ENCODE assay signal across 16 cellular contexts in the genomic region with DNA sequence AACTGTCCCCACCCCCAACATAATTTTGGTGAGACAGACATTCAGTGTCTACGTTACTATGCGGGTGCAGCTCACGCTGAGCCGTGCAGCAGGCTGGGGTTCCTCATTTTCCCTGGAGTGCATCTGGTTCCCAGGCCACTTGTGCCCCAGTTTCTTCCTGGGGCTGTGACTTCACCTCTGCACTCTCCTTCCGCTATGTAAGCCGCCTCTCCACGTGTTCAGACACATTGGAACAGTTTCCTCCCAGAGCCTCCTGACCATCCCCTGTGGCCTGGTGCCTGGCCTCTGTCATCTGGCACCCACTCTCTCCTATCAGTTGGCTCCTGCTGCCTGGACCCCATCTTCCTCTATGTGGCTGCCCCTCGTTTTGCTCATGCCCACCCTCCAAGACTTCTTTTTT. TPM values are rescaled to one million over a fixed set of nuclear protein-coding genes. Genes with fewer than 3 reads are reported as not detected.
"Had no signal": no experiment of that assay in that cellular context is flagged by ENCODE, and none has a peak within 500 bp of the region (broad histone marks: within the 10 kb centered on the region; RNA-seq: fewer than 3 reads in every experiment).

No MANE protein-coding gene starts in this region.

- H3K27me3 ChIP-seq: suprapubic skin, upper lobe of left lung had no signal

- H3K9me3 Mint-ChIP-seq: activated naive CD4-positive, alpha-beta T cell treated with anti-CD3 and anti-CD28 coated beads, Interleukin-2, amount 50 U/mL, for 24 hours; activated T-cell treated with anti-CD3 and anti-CD28 coated beads, Interleukin-2, amount 50 U/mL, for 24 hours; dendritic cell treated with granulocyte-macrophage colony-stimulating factor and Interleukin-4, amounts not matched to agents 40 ng/mL and 50 ng/mL, for 4 days; effector memory CD8-positive, alpha-beta T cell; T-helper 1 cell treated with Interleukin-12 subunit alpha and Interleukin-12 subunit beta and Interleukin-4 antibody, amounts not matched to agents 30 μg/mL and 1 μg/mL, for 36 hours had no signal

- H3K36me3 Mint-ChIP-seq: activated naive CD4-positive, alpha-beta T cell treated with anti-CD3 and anti-CD28 coated beads, Interleukin-2, amount 50 U/mL, for 24 hours; naive thymus-derived CD4-positive, alpha-beta T cell had no signal

- H3K4me1 Mint-ChIP-seq: activated naive CD4-positive, alpha-beta T cell treated with anti-CD3 and anti-CD28 coated beads, Interleukin-2, amount 50 U/mL, for 24 hours had no signal

- H3K4me3 ChIP-seq: spleen, suprapubic skin, upper lobe of left lung had no signal

- H3K9me3 ChIP-seq: spleen, suprapubic skin, upper lobe of left lung had no signal

- H3K27me3 Mint-ChIP-seq: activated naive CD4-positive, alpha-beta T cell treated with anti-CD3 and anti-CD28 coated beads, Interleukin-2, amount 50 U/mL, for 24 hours had no signal

- FAIRE-seq: TTC549 had no signal

- H3K36me3 ChIP-seq: spleen, suprapubic skin, upper lobe of left lung had no signal

- H3K4me3 Mint-ChIP-seq: activated naive CD4-positive, alpha-beta T cell treated with anti-CD3 and anti-CD28 coated beads, Interleukin-2, amount 50 U/mL, for 24 hours; activated T-cell treated with anti-CD3 and anti-CD28 coated beads, Interleukin-2, amount 50 U/mL, for 24 hours; dendritic cell treated with granulocyte-macrophage colony-stimulating factor and Interleukin-4, amounts not matched to agents 40 ng/mL and 50 ng/mL, for 4 days; effector memory CD8-positive, alpha-beta T cell; naive thymus-derived CD4-positive, alpha-beta T cell; T-helper 1 cell treated with Interleukin-12 subunit alpha and Interleukin-12 subunit beta and Interleukin-4 antibody, amounts not matched to agents 30 μg/mL and 1 μg/mL, for 36 hours had no signal

- DNase-seq: activated CD4-positive, alpha-beta T cell treated with anti-CD3 and anti-CD28 coated beads, Interleukin-2, amount 50 U/mL, for 4 hours; activated effector memory CD4-positive, alpha-beta T cell treated with Interleukin-2 at 50 U/mL for 16 hours; activated T-cell treated with anti-CD3 and anti-CD28 coated beads, Interleukin-2, amount 50 U/mL, for 24 hours; effector memory CD8-positive, alpha-beta T cell; hypothalamus; naive thymus-derived CD4-positive, alpha-beta T cell; nucleus accumbens; spleen; stimulated activated naive CD4-positive, alpha-beta T cell treated with Interleukin-2 at 50 U/mL for 16 hours had no signal

- H3K27ac Mint-ChIP-seq: activated naive CD4-positive, alpha-beta T cell treated with anti-CD3 and anti-CD28 coated beads, Interleukin-2, amount 50 U/mL, for 24 hours; activated T-cell treated with anti-CD3 and anti-CD28 coated beads, Interleukin-2, amount 50 U/mL, for 24 hours; dendritic cell treated with granulocyte-macrophage colony-stimulating factor and Interleukin-4, amounts not matched to agents 40 ng/mL and 50 ng/mL, for 4 days; effector memory CD8-positive, alpha-beta T cell; naive thymus-derived CD4-positive, alpha-beta T cell; T-helper 1 cell treated with Interleukin-12 subunit alpha and Interleukin-12 subunit beta and Interleukin-4 antibody, amounts not matched to agents 30 μg/mL and 1 μg/mL, for 36 hours had no signal

- H3K27ac ChIP-seq: spleen, suprapubic skin, upper lobe of left lung had no signal

- ATAC-seq: effector memory CD8-positive, alpha-beta T cell; naive thymus-derived CD4-positive, alpha-beta T cell; sciatic nerve had no signal

RNA-seq across cellular contexts. Expression of a gene that starts 46.2 kb away (rescaled TPM):
- total RNA-seq: naive thymus-derived CD4-positive, alpha-beta T cell had no signal
- polyA plus RNA-seq: naive thymus-derived CD4-positive, alpha-beta T cell had no signal
